11 cellular contexts compared by ENCODE assay signal in the genomic region with DNA sequence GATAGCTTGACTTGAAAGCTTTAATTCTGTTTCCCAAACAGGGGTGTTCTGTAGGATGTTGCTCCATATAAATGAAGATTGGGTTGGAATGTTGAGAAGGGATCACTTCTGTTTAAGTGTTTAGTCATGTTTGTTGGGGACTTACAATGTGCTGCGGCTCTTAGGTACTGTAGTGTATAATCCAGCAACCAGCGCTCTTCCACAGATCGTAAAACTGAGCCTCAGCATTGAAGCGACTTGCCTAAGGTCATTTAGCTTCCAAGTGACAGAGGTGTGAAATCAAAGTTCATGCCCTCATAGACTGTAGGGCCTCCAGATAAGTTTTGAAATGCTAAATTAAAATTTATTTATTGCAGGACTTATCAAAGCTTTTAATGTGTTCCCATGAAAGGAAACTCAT. TPM values are rescaled to one million over a fixed set of nuclear protein-coding genes. Genes with fewer than 3 reads are reported as not detected.
DNase-seq lines count a peak whose midpoint lies in the region; ATAC-seq and TF ChIP-seq lines count a peak whose summit lies in the region.
"Had no signal": no experiment of that assay in that cellular context is flagged by ENCODE, and none has a peak within 500 bp of the region (broad histone marks: within the 10 kb centered on the region; RNA-seq: fewer than 3 reads in every experiment).

No MANE protein-coding gene starts in this region.

- peaks cover 0 to 21% (median 3%) of the 10 kb centered on the region in 7 donors for H3K27me3 ChIP-seq in heart right ventricle
- H3K27me3 ChIP-seq in upper lobe of right lung: peaks cover 6% of the 10 kb centered on the region

- 74 to 75% methylated on average over 4 of the region's 4 CpGs for WGBS in heart right ventricle, 2 donors

- H3K27ac Mint-ChIP-seq in activated T-helper 1 cell treated with anti-CD3 and anti-CD28 coated beads, Interleukin-12 subunit alpha, Interleukin-12 subunit beta, Interleukin-2, Interleukin-4 antibody, amounts not matched to agents 30 ng/mL and 10 ng/mL and 1 ng/mL, durations not matched to agents 14 hours and 24 hours and 36 hours: no peak overlapping the region

- DNase-seq in heart right ventricle: no peak
- DNase-seq in left ventricle myocardium superior: no peak
- DNase-seq in activated T-helper 1 cell treated with anti-CD3 and anti-CD28 coated beads, Interleukin-12 subunit alpha, Interleukin-12 subunit beta, Interleukin-2, Interleukin-4 antibody, amounts not matched to agents 30 ng/mL and 10 ng/mL and 1 ng/mL, durations not matched to agents 14 hours and 24 hours and 36 hours (ENCODE audit: low spot score): no peak
- DNase-seq in left colon: no peak
- no peak for DNase-seq in upper lobe of right lung
- no peak for DNase-seq in NCI-H526 (lab: John Stamatoyannopoulos, UW)
- DNase-seq in retina: no peak
- DNase-seq in DMS 273 treated with DMSO at 0.1 percent for 48 hours (lab: John Stamatoyannopoulos, UW): no peak
- DNase-seq: kidney glomerular epithelial cell, NCI-H1930, T-helper 9 cell had no signal

- intact Hi-C loops in heart right ventricle (cut with DNase I): loop anchor here in 4 of 10 donors (5.0 to 10.0 kb wide), 3 partner anchors 104 to 714 kb away; partner anchors contain the start of genes RAF1 (in 3 of the 4) and TAMM41 (in 1 of the 4)
- intact Hi-C loops in left ventricle myocardium superior (cut with micrococcal nuclease): no loop called here
- intact Hi-C loops in activated T-helper 1 cell treated with anti-CD3 and anti-CD28 coated beads, Interleukin-12 subunit alpha, Interleukin-12 subunit beta, Interleukin-2, Interleukin-4 antibody, amounts not matched to agents 30 ng/mL and 10 ng/mL and 1 ng/mL, durations not matched to agents 14 hours and 24 hours and 36 hours (cut with micrococcal nuclease): loop anchor here (5.0 kb wide), 1 partner anchor 1619 kb away; the partner anchor contains the start of genes LSM3 and XPC
- intact Hi-C loops in left colon (cut with DNase I, micrococcal nuclease): loop anchor here in 1 of 2 donors (5.0 to 10.0 kb wide), 2 partner anchors 104 to 1814 kb away; partner anchors contain the start of gene RAF1
- intact Hi-C loops in upper lobe of right lung (cut with DNase I): no loop called here

- H3K27me3 Mint-ChIP-seq in activated T-helper 1 cell treated with anti-CD3 and anti-CD28 coated beads, Interleukin-12 subunit alpha, Interleukin-12 subunit beta, Interleukin-2, Interleukin-4 antibody, amounts not matched to agents 30 ng/mL and 10 ng/mL and 1 ng/mL, durations not matched to agents 14 hours and 24 hours and 36 hours (ENCODE audit: insufficient read depth): peaks cover 17% of the 10 kb centered on the region

- H3K9me3 ChIP-seq in heart right ventricle: no peaks in the 10 kb centered on the region
- H3K9me3 ChIP-seq in upper lobe of right lung: no peaks in the 10 kb centered on the region

- H3K4me3 ChIP-seq in heart right ventricle (peak overlapping the region in 6 of 10 donors; percentile 76 to 99 (median 86)), upper lobe of right lung (peak overlapping the region; percentile 73)

- H3K36me3 Mint-ChIP-seq in activated T-helper 1 cell treated with anti-CD3 and anti-CD28 coated beads, Interleukin-12 subunit alpha, Interleukin-12 subunit beta, Interleukin-2, Interleukin-4 antibody, amounts not matched to agents 30 ng/mL and 10 ng/mL and 1 ng/mL, durations not matched to agents 14 hours and 24 hours and 36 hours (ENCODE audit: low read depth): peaks cover 2% of the 10 kb centered on the region

- H3K27ac ChIP-seq in heart right ventricle (peak overlapping the region in 5 of 10 donors; percentile 72 to 98 (median 98)), upper lobe of right lung (no peak overlapping the region)

- no peaks in the 10 kb centered on the region for H3K36me3 ChIP-seq in heart right ventricle
- no peaks in the 10 kb centered on the region for H3K36me3 ChIP-seq in upper lobe of right lung

- H3K4me1 ChIP-seq in heart right ventricle (peaks cover 9 to 76% (median 57%) of the 10 kb centered on the region in 9 donors), upper lobe of right lung (peaks cover 41% of the 10 kb centered on the region)

- TF ChIP-seq CTCF in heart right ventricle (IDR thresholded peaks at IDR 0.05): no peak
- no peak for TF ChIP-seq CTCF in upper lobe of right lung (IDR thresholded peaks at IDR 0.05)

- no peaks in the 10 kb centered on the region for H3K9me3 Mint-ChIP-seq in activated T-helper 1 cell treated with anti-CD3 and anti-CD28 coated beads, Interleukin-12 subunit alpha, Interleukin-12 subunit beta, Interleukin-2, Interleukin-4 antibody, amounts not matched to agents 30 ng/mL and 10 ng/mL and 1 ng/mL, durations not matched to agents 14 hours and 24 hours and 36 hours

- ATAC-seq in heart right ventricle: no peak
- ATAC-seq in left ventricle myocardium superior: no peak
- ATAC-seq in left colon: peak; percentile 18
- ATAC-seq in upper lobe of right lung: no peak

- peaks cover 58% of the 10 kb centered on the region for H3K4me1 Mint-ChIP-seq in activated T-helper 1 cell treated with anti-CD3 and anti-CD28 coated beads, Interleukin-12 subunit alpha, Interleukin-12 subunit beta, Interleukin-2, Interleukin-4 antibody, amounts not matched to agents 30 ng/mL and 10 ng/mL and 1 ng/mL, durations not matched to agents 14 hours and 24 hours and 36 hours (ENCODE audit: low read depth)

- H3K4me3 Mint-ChIP-seq in activated T-helper 1 cell treated with anti-CD3 and anti-CD28 coated beads, Interleukin-12 subunit alpha, Interleukin-12 subunit beta, Interleukin-2, Interleukin-4 antibody, amounts not matched to agents 30 ng/mL and 10 ng/mL and 1 ng/mL, durations not matched to agents 14 hours and 24 hours and 36 hours: peak overlapping the region; percentile 91

RNA-seq across cellular contexts. Expression of gene MKRN2, which starts 1.8 kb away (rescaled TPM):
- total RNA-seq in heart right ventricle: 10 to 100 TPM; 31.3 to 51.0 (median 40.5) TPM
- polyA plus RNA-seq in heart right ventricle: 10 to 100 TPM; 26.0 to 28.9 TPM
- 33.6 TPM for total RNA-seq in left ventricle myocardium superior
- 28.5 and 28.6 TPM in 2 replicates for total RNA-seq in activated T-helper 1 cell treated with anti-CD3 and anti-CD28 coated beads, Interleukin-12 subunit alpha, Interleukin-12 subunit beta, Interleukin-2, Interleukin-4 antibody, amounts not matched to agents 30 ng/mL and 10 ng/mL and 1 ng/mL, durations not matched to agents 14 hours and 24 hours and 36 hours
- 10 to 100 TPM; 17.2 to 21.6 TPM for total RNA-seq in left colon
- 23.4 TPM for total RNA-seq in upper lobe of right lung

RNA-seq across cellular contexts. Expression of gene MKRN2OS, which starts 13.4 kb away (rescaled TPM):
- total RNA-seq in heart right ventricle (1 to 10 TPM in 6 of 10 donors, under 1 TPM in 1, not detected in 3; 0.49 to 9.3 (median 6.2) TPM), left ventricle myocardium superior (not detected), left colon (1 to 10 TPM; 4.4 to 6.9 TPM), upper lobe of right lung (not detected)
- not detected for polyA plus RNA-seq in heart right ventricle
- total RNA-seq in activated T-helper 1 cell treated with anti-CD3 and anti-CD28 coated beads, Interleukin-12 subunit alpha, Interleukin-12 subunit beta, Interleukin-2, Interleukin-4 antibody, amounts not matched to agents 30 ng/mL and 10 ng/mL and 1 ng/mL, durations not matched to agents 14 hours and 24 hours and 36 hours: not detected in 2 replicates
